ENCODE assay signal across 1 cellular context in the genomic region with DNA sequence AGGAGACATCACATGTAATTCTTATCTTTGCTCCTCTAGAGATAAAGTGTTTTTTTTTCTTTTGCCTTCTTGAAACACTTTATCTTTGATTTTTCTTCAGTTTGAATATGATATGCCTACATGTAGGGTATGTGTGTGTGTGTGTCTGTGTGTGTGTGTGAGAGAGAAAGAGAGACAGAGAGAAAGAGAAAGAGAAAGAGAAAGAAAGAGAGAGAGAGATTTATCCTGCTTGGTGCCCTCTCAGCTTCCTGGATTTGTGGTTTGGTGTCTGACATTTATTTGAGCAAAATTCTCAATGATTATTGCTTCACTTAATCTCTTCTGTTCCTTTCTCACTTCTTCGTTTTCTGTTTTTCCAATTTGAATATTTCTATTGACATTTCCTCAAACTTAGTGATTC.
TF ChIP-seq lines count a peak whose summit lies in the region.

No MANE protein-coding gene starts in this region.

TF ChIP-seq in K562, 482 proteins besides CTCF, POLR2A, EP300 and RAD21:
- TF ChIP-seq, protein P1, sequence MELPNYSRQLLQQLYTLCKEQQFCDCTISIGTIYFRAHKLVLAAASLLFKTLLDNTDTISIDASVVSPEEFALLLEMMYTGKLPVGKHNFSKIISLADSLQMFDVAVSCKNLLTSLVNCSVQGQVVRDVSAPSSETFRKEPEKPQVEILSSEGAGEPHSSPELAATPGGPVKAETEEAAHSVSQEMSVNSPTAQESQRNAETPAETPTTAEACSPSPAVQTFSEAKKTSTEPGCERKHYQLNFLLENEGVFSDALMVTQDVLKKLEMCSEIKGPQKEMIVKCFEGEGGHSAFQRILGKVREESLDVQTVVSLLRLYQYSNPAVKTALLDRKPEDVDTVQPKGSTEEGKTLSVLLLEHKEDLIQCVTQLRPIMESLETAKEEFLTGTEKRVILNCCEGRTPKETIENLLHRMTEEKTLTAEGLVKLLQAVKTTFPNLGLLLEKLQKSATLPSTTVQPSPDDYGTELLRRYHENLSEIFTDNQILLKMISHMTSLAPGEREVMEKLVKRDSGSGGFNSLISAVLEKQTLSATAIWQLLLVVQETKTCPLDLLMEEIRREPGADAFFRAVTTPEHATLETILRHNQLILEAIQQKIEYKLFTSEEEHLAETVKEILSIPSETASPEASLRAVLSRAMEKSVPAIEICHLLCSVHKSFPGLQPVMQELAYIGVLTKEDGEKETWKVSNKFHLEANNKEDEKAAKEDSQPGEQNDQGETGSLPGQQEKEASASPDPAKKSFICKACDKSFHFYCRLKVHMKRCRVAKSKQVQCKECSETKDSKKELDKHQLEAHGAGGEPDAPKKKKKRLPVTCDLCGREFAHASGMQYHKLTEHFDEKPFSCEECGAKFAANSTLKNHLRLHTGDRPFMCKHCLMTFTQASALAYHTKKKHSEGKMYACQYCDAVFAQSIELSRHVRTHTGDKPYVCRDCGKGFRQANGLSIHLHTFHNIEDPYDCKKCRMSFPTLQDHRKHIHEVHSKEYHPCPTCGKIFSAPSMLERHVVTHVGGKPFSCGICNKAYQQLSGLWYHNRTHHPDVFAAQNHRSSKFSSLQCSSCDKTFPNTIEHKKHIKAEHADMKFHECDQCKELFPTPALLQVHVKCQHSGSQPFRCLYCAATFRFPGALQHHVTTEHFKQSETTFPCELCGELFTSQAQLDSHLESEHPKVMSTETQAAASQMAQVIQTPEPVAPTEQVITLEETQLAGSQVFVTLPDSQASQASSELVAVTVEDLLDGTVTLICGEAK (IDR thresholded peaks at IDR 0.05): no peak
- TF ChIP-seq, protein P1 (CRISPR knock-in tag; IDR thresholded peaks at IDR 0.05): no peak
- TF ChIP-seq DACH1 (IDR thresholded peaks at IDR 0.05; ENCODE audit: partially characterized antibody) (no peak), PATZ1 (CRISPR knock-in tag; IDR thresholded peaks at IDR 0.05; ENCODE audit: borderline replicate concordance) (no peak)
